ENCODE assay signal across 2 cellular contexts in the genomic region with DNA sequence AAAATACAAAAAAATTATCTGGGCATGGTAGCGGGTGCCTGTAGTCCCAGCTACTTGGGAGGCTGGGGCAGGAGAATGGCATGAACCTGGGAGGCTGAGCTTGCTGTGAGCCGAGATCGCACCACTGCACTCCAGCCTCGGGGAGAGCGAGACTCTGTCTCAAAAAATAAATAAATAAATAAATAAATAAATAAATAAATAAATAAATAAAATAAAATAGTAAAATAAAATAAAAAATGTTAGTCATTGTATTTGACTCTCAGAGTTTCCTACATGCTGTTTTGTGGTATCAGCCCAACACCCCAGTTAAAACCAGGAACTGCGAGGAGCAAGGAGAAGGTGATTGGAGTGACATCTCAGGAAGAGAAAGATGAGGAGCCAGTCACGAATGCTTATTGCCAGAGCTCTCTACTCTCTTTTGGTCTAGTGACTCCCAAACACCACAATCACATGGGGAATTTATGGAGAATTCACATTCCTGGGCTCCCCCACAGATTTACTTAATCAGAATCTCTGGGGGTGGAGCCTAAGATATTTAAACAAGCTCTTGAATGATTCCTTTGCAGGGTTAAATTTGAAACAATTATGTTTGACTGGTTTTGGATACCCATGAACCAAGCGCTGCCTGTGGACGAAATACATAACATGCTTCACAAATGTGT.
TF ChIP-seq lines count a peak whose summit lies in the region.

No MANE protein-coding gene starts in this region.

TF ChIP-seq in A549, 52 proteins besides CTCF, POLR2A, EP300 and RAD21:
- TF ChIP-seq KDM1A (IDR thresholded peaks at IDR 0.05; ENCODE audit: low read depth) (no peak), CBX2 (IDR thresholded peaks at IDR 0.05; ENCODE audit: borderline replicate concordance, low read depth) (no peak), ZC3H11A (IDR thresholded peaks at IDR 0.05) (peak; percentile 63), NR3C1 (IDR thresholded peaks at IDR 0.05) (no peak)
TF ChIP-seq in A549: peak in this region for 1.

TF ChIP-seq in K562, 482 proteins besides CTCF, POLR2A, EP300 and RAD21:
- TF ChIP-seq ZNF146 (CRISPR knock-in tag; IDR thresholded peaks at IDR 0.05; ENCODE audit: unreplicated experiment) (no peak), RUNX1 (IDR thresholded peaks at IDR 0.05; ENCODE audit: low read depth) (no peak)
